Comparison of ENCODE assay signal across 1 cellular context in genomic region chr1:114082047-114082630, GRCh38.
TF ChIP-seq lines count a peak whose summit lies in the region.

No MANE protein-coding gene starts in this region.

TF ChIP-seq in K562, 482 proteins besides CTCF, POLR2A, EP300 and RAD21:
- no peak for TF ChIP-seq ARID4B (CRISPR knock-in tag; IDR thresholded peaks at IDR 0.05)
- no peak for TF ChIP-seq PCBP1 (IDR thresholded peaks at IDR 0.05; ENCODE audit: low read depth, low read length, poor library complexity, severe bottlenecking)
- no peak for TF ChIP-seq ZBTB2 (IDR thresholded peaks at IDR 0.05)
- no peak for TF ChIP-seq ZNF785 (CRISPR knock-in tag; IDR thresholded peaks at IDR 0.05)
- no peak for TF ChIP-seq SNAPC5 (CRISPR knock-in tag; IDR thresholded peaks at IDR 0.05)
- no peak for TF ChIP-seq RBBP5 (IDR thresholded peaks at IDR 0.05; ENCODE audit: borderline replicate concordance, insufficient read depth, low read length, poor library complexity, severe bottlenecking)
- TF ChIP-seq USF1 (CRISPR knock-in tag; IDR thresholded peaks at IDR 0.05): no peak
